In the genomic region with DNA sequence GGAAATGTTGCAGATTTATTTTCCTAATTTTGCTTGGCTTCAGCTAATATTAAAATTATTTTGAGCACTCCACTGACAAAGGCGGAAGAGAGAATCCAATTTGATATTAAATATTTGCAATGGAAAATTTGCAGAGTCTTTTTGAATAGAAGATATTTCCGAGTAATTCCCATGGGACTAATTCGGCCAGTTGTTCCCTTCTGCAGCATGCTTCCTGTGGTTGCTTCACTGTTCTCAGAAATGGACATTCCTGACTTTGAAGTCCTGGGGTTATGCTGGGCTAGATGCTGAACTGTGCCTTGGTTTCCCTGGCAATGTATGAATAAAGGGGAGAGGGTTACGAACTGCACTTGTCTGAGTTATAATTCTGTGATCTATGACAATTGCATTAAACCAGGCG, we compare ENCODE assay signal across 18 cellular contexts.
DNase-seq lines count a peak whose midpoint lies in the region; ATAC-seq and TF ChIP-seq lines count a peak whose summit lies in the region.
"Had no signal": no experiment of that assay in that cellular context is flagged by ENCODE, and none has a peak within 500 bp of the region (broad histone marks: within the 10 kb centered on the region; RNA-seq: fewer than 3 reads in every experiment).

No MANE protein-coding gene starts in this region.

- 53 to 68% methylated on average over 5 of the region's 5 CpGs for WGBS in body of pancreas, 2 donors
- WGBS in right cardiac atrium = 39% methylated on average over 5 of the region's 5 CpGs
- WGBS in sigmoid colon, 2 donors = 80 to 88% methylated on average over 5 of the region's 5 CpGs
- WGBS in endodermal cell (ENCODE audit: insufficient coverage in 1 of 2, insufficient read length in 1 of 2), 2 experiments = 92 to 93% methylated on average over 3 to 5 of the region's 5 CpGs

- DNase-seq in body of pancreas (peak in 1 of 4 donors; percentile 17), right cardiac atrium (no peak), sigmoid colon (no peak), endodermal cell (no peak), cerebellum (ENCODE audit: low spot score) (no peak), inferior parietal cortex (ENCODE audit: extremely low spot score) (no peak)
- no peak for DNase-seq in activated CD4-positive, alpha-beta T cell treated with anti-CD3 and anti-CD28 coated beads for 1 hour
- DNase-seq: activated CD8-positive, alpha-beta T cell treated with anti-CD3 and anti-CD28 coated beads for 36 hours; activated naive CD8-positive, alpha-beta T cell treated with anti-CD3 and anti-CD28 coated beads, Interleukin-2, amount 10 ng/mL, durations not matched to agents 7 days and 5 days; activated T-cell treated with anti-CD3 and anti-CD28 coated beads, Interleukin-2, amount 50 U/mL, for 48 hours; GOT3; KG1; NCI-H1092 treated with DMSO at 0.1 percent for 48 hours; NCI-H748 treated with DMSO at 0.1 percent for 48 hours; pancreas; stimulated activated naive CD8-positive, alpha-beta T cell treated with anti-CD3 and anti-CD28 coated beads, Interleukin-15, amount 100 ng/mL, for 72 hours; uterus had no signal

- no peak for TF ChIP-seq EP300 in sigmoid colon (IDR thresholded peaks at IDR 0.05)

- ATAC-seq in body of pancreas = peak; percentile 30
- ATAC-seq in right cardiac atrium = peak; percentile 70 to 71
- ATAC-seq: activated CD8-positive, alpha-beta T cell treated with anti-CD3 and anti-CD28 coated beads for 36 hours; stimulated activated naive CD8-positive, alpha-beta T cell treated with anti-CD3 and anti-CD28 coated beads, Interleukin-15, amount 100 ng/mL, for 72 hours had no signal

- peaks cover 42% of the 10 kb centered on the region for H3K4me1 Mint-ChIP-seq in endodermal cell

- no peak overlapping the region for H3K27ac Mint-ChIP-seq in endodermal cell
- H3K27ac Mint-ChIP-seq: activated CD8-positive, alpha-beta T cell treated with anti-CD3 and anti-CD28 coated beads for 36 hours; activated naive CD8-positive, alpha-beta T cell treated with anti-CD3 and anti-CD28 coated beads, Interleukin-2, amount 10 ng/mL, durations not matched to agents 7 days and 5 days had no signal

- no peaks in the 10 kb centered on the region for H4K20me1 ChIP-seq in BLaER1

- H3K4me3 ChIP-seq in BLaER1 (no peak overlapping the region), body of pancreas (no peak overlapping the region), right cardiac atrium (ENCODE audit: low read length) (no peak overlapping the region), sigmoid colon (no peak overlapping the region), endodermal cell (ENCODE audit: low read length) (no peak overlapping the region)
- H3K4me3 ChIP-seq: pancreas, uterus had no signal

- H3K36me3 Mint-ChIP-seq in endodermal cell (ENCODE audit: low read depth) = no peaks in the 10 kb centered on the region
- H3K36me3 Mint-ChIP-seq: activated naive CD8-positive, alpha-beta T cell treated with anti-CD3 and anti-CD28 coated beads, Interleukin-2, amount 10 ng/mL, durations not matched to agents 7 days and 5 days had no signal

- no peaks in the 10 kb centered on the region for H3K9me3 Mint-ChIP-seq in endodermal cell
- H3K9me3 Mint-ChIP-seq: activated CD8-positive, alpha-beta T cell treated with anti-CD3 and anti-CD28 coated beads for 36 hours; activated naive CD8-positive, alpha-beta T cell treated with anti-CD3 and anti-CD28 coated beads, Interleukin-2, amount 10 ng/mL, durations not matched to agents 7 days and 5 days; stimulated activated naive CD8-positive, alpha-beta T cell treated with anti-CD3 and anti-CD28 coated beads, Interleukin-15, amount 100 ng/mL, for 72 hours had no signal

- no peaks in the 10 kb centered on the region for H3K9me3 ChIP-seq in BLaER1
- H3K9me3 ChIP-seq in body of pancreas = no peaks in the 10 kb centered on the region
- H3K9me3 ChIP-seq in right cardiac atrium (ENCODE audit: control insufficient read depth, low read length) = no peaks in the 10 kb centered on the region
- H3K9me3 ChIP-seq in sigmoid colon = no peaks in the 10 kb centered on the region
- H3K9me3 ChIP-seq in endodermal cell (ENCODE audit: control insufficient read depth, low read length) = no peaks in the 10 kb centered on the region
- H3K9me3 ChIP-seq: pancreas, uterus had no signal

- H3K4me1 ChIP-seq in BLaER1 = peaks cover 40% of the 10 kb centered on the region
- no peaks in the 10 kb centered on the region for H3K4me1 ChIP-seq in body of pancreas
- peaks cover 7% of the 10 kb centered on the region for H3K4me1 ChIP-seq in right cardiac atrium (ENCODE audit: control insufficient read depth, insufficient read depth, low read length)
- no peaks in the 10 kb centered on the region for H3K4me1 ChIP-seq in sigmoid colon
- H3K4me1 ChIP-seq in endodermal cell (ENCODE audit: control insufficient read depth, insufficient read depth, low read length) = no peaks in the 10 kb centered on the region
- H3K4me1 ChIP-seq: pancreas, uterus had no signal

- no peak overlapping the region for H3K9ac ChIP-seq in BLaER1
- no peak overlapping the region for H3K9ac ChIP-seq in endodermal cell (ENCODE audit: extremely low read depth, low read length, poor library complexity, severe bottlenecking)

- intact Hi-C loops in body of pancreas (cut with DNase I) (no loop called here), right cardiac atrium (cut with DNase I) (no loop called here), sigmoid colon (cut with DNase I) (no loop called here)

- no peaks in the 10 kb centered on the region for H3K27me3 Mint-ChIP-seq in endodermal cell (ENCODE audit: insufficient read depth)

- H3K27ac ChIP-seq in BLaER1 (no peak overlapping the region), body of pancreas (no peak overlapping the region), right cardiac atrium (ENCODE audit: low read length) (peak overlapping the region; percentile 12), sigmoid colon (peak overlapping the region in 3 of 4 donors; percentile 1 to 42 (median 22)), endodermal cell (ENCODE audit: low read depth, low read length) (no peak overlapping the region)
- H3K27ac ChIP-seq: pancreas, uterus had no signal

- H3K36me3 ChIP-seq in BLaER1 = no peaks in the 10 kb centered on the region
- H3K36me3 ChIP-seq in body of pancreas (replicated peaks in 1 of 2; ENCODE audit: insufficient read depth in 1 of 2, low read depth in 2 of 2) = no peaks in the 10 kb centered on the region
- no peaks in the 10 kb centered on the region for H3K36me3 ChIP-seq in sigmoid colon
- H3K36me3 ChIP-seq in endodermal cell (ENCODE audit: control insufficient read depth, insufficient read depth, low read length) = no peaks in the 10 kb centered on the region
- H3K36me3 ChIP-seq: pancreas, uterus had no signal

- peak overlapping the region; percentile 58 for H3K4me2 ChIP-seq in BLaER1

- no peak for TF ChIP-seq POLR2A in body of pancreas (IDR thresholded peaks at IDR 0.05)
- no peak for TF ChIP-seq POLR2A in sigmoid colon (IDR thresholded peaks at IDR 0.05)

- no peak overlapping the region for H3K4me3 Mint-ChIP-seq in endodermal cell
- H3K4me3 Mint-ChIP-seq: activated CD8-positive, alpha-beta T cell treated with anti-CD3 and anti-CD28 coated beads for 36 hours; activated naive CD8-positive, alpha-beta T cell treated with anti-CD3 and anti-CD28 coated beads, Interleukin-2, amount 10 ng/mL, durations not matched to agents 7 days and 5 days; stimulated activated naive CD8-positive, alpha-beta T cell treated with anti-CD3 and anti-CD28 coated beads, Interleukin-15, amount 100 ng/mL, for 72 hours had no signal

- H3K27me3 ChIP-seq in BLaER1 (no peaks in the 10 kb centered on the region), body of pancreas (no peaks in the 10 kb centered on the region), right cardiac atrium (ENCODE audit: control insufficient read depth, insufficient read depth) (no peaks in the 10 kb centered on the region), sigmoid colon (no peaks in the 10 kb centered on the region), endodermal cell (ENCODE audit: control insufficient read depth, insufficient read depth, low read length, poor library complexity, severe bottlenecking) (no peaks in the 10 kb centered on the region)
- H3K27me3 ChIP-seq: pancreas, uterus had no signal

- TF ChIP-seq CTCF in body of pancreas (IDR thresholded peaks at IDR 0.05) (no peak), sigmoid colon (IDR thresholded peaks at IDR 0.05) (no peak), endodermal cell (conservative IDR thresholded peaks at IDR 0.05) (no peak)

Comparison
In these comparisons a context has a peak if more than half of its experiments do, and no peak if none do; other contexts are left out.
1. H3K27ac ChIP-seq: peak in right cardiac atrium (single experiment) and sigmoid colon (3 of 4); none in BLaER1 (single experiment), body of pancreas (0 of 4) and endodermal cell (single experiment).